21 cellular contexts compared by ENCODE assay signal in the genomic region with DNA sequence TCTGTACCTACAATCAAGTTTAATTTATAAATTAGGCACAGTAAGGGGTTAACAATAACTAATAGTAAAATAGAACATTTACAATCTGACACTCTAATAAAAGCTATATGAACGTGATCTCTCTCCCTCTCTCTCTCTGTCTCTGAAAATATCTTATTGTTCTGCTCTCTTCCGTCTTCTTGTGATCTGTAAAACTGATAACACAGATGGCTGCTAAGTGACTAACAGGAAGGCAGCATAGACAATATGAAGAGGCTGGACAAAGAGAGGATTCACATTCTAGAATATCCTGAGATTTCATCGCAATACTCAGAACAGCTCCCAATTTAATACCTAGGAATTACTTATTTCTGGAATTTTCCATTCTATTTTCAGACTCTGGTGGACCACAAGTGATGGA.
"Had no signal": no experiment of that assay in that cellular context is flagged by ENCODE, and none has a peak within 500 bp of the region (broad histone marks: within the 10 kb centered on the region; RNA-seq: fewer than 3 reads in every experiment).

No MANE protein-coding gene starts in this region.

- H3K9ac ChIP-seq: KMS-11 had no signal

- ATAC-seq: activated CD4-positive, alpha-beta T cell treated with anti-CD3 and anti-CD28 coated beads for 36 hours; activated CD4-positive, CD25-positive, alpha-beta regulatory T cell treated with anti-CD3 and anti-CD28 coated beads, Interleukin-2, amount 50 U/mL, for 24 hours; activated CD8-positive, alpha-beta T cell treated with anti-CD3 and anti-CD28 coated beads, Interleukin-2, amount 10 ng/mL, durations not matched to agents 7 days and 5 days; activated naive CD4-positive, alpha-beta T cell treated with anti-CD3 and anti-CD28 coated beads, Interleukin-2, amount 50 U/mL, for 72 hours; activated T-cell treated with anti-CD3 and anti-CD28 coated beads, Interleukin-2, amount 50 U/mL, for 4 hours; Right ventricle myocardium inferior had no signal

- H3K4me3 ChIP-seq: adrenal gland, Peyer's patch had no signal

- H3K4me2 ChIP-seq: KMS-11 had no signal

- H3K27me3 ChIP-seq: adrenal gland, brain microvascular endothelial cell, Peyer's patch had no signal

- H3K27ac ChIP-seq: adrenal gland, brain microvascular endothelial cell, KMS-11, Peyer's patch had no signal

- H3K9me3 ChIP-seq: adrenal gland, Peyer's patch had no signal

- DNase-seq: activated CD4-positive, alpha-beta T cell treated with anti-CD3 and anti-CD28 coated beads for 36 hours; activated CD4-positive, alpha-beta T cell treated with anti-CD3 and anti-CD28 coated beads, Interleukin-2, amount 10 ng/mL, durations not matched to agents 7 days and 5 days; activated CD4-positive, alpha-beta T cell treated with anti-CD3 and anti-CD28 coated beads, Interleukin-2, amount 50 U/mL, for 48 hours; activated CD8-positive, alpha-beta T cell treated with anti-CD3 and anti-CD28 coated beads, Interleukin-2, amount 10 ng/mL, durations not matched to agents 7 days and 5 days; activated gamma-delta T cell treated with Interleukin-2 at 50 U/mL for 16 hours; activated naive CD4-positive, alpha-beta T cell treated with anti-CD3 and anti-CD28 coated beads for 36 hours; activated T-cell treated with anti-CD3 and anti-CD28 coated beads for 4 hours; activated T-cell treated with anti-CD3 and anti-CD28 coated beads, Interleukin-2, amount 50 U/mL, for 4 hours; adrenal gland; anterior cingulate cortex; brain microvascular endothelial cell; central memory CD4-positive, alpha-beta T cell; NCI-H2029 treated with DMSO at 0.1 percent for 48 hours; NCI-H82; Peyer's patch; RPMI8226; SIG-M5 had no signal

- H3K36me3 ChIP-seq: adrenal gland, brain microvascular endothelial cell, Peyer's patch had no signal

- H3K4me1 ChIP-seq: adrenal gland, Peyer's patch had no signal
